Comparison of ENCODE assay signal across 8 cellular contexts in genomic region chr1:204989266-204990058, GRCh38. TPM values are rescaled to one million over a fixed set of nuclear protein-coding genes. Genes with fewer than 3 reads are reported as not detected.
DNase-seq lines count a peak whose midpoint lies in the region; ATAC-seq and TF ChIP-seq lines count a peak whose summit lies in the region.

No MANE protein-coding gene starts in this region.

- H3K4me3 ChIP-seq in fibroblast of the aortic adventitia (ENCODE audit: low read depth, low read length) (no peak overlapping the region), testis (no peak overlapping the region)

- H3K9me3 ChIP-seq in testis: no peaks in the 10 kb centered on the region

- H3K4me1 ChIP-seq in testis: no peaks in the 10 kb centered on the region

- no peaks in the 10 kb centered on the region for H3K27me3 ChIP-seq in testis

- H3K36me3 Mint-ChIP-seq in activated T-helper 1 cell treated with anti-CD3 and anti-CD28 coated beads, Interleukin-12 subunit alpha, Interleukin-12 subunit beta, Interleukin-2, Interleukin-4 antibody, amounts not matched to agents 30 ng/mL and 10 ng/mL and 1 ng/mL, durations not matched to agents 14 hours and 24 hours and 36 hours (ENCODE audit: low read depth): no peaks in the 10 kb centered on the region
- no peaks in the 10 kb centered on the region for H3K36me3 Mint-ChIP-seq in neural crest cell (ENCODE audit: low read depth)

- no peak for ATAC-seq in GM19395 (IDR thresholded peaks at IDR 0.05; ENCODE audit: unreplicated experiment)

- peaks cover 11% of the 10 kb centered on the region for H3K4me1 Mint-ChIP-seq in activated T-helper 1 cell treated with anti-CD3 and anti-CD28 coated beads, Interleukin-12 subunit alpha, Interleukin-12 subunit beta, Interleukin-2, Interleukin-4 antibody, amounts not matched to agents 30 ng/mL and 10 ng/mL and 1 ng/mL, durations not matched to agents 14 hours and 24 hours and 36 hours (ENCODE audit: low read depth)
- peaks cover 71% of the 10 kb centered on the region for H3K4me1 Mint-ChIP-seq in neural crest cell

- DNase-seq in DMS79 treated with DMSO at 0.1 percent for 48 hours (lab: John Stamatoyannopoulos, UW) (peak; percentile 62), LHCN-M2 (ENCODE audit: low read depth) (peak; percentile 45), fibroblast of the aortic adventitia (ENCODE audit: low read depth) (peak; percentile 76), neural crest cell (ENCODE audit: low read depth, low spot score) (peak; percentile 82), testis (peak; percentile 76)
- peak; percentile 44 for DNase-seq in activated T-helper 1 cell treated with anti-CD3 and anti-CD28 coated beads, Interleukin-12 subunit alpha, Interleukin-12 subunit beta, Interleukin-2, Interleukin-4 antibody, amounts not matched to agents 30 ng/mL and 10 ng/mL and 1 ng/mL, durations not matched to agents 14 hours and 24 hours and 36 hours (ENCODE audit: low spot score)

- 58 to 70% methylated on average over 16 of the region's 16 CpGs for WGBS in testis, 2 donors

- H3K4me3 Mint-ChIP-seq in activated T-helper 1 cell treated with anti-CD3 and anti-CD28 coated beads, Interleukin-12 subunit alpha, Interleukin-12 subunit beta, Interleukin-2, Interleukin-4 antibody, amounts not matched to agents 30 ng/mL and 10 ng/mL and 1 ng/mL, durations not matched to agents 14 hours and 24 hours and 36 hours: no peak overlapping the region
- peak overlapping the region; percentile 44 for H3K4me3 Mint-ChIP-seq in neural crest cell

- intact Hi-C loops in activated T-helper 1 cell treated with anti-CD3 and anti-CD28 coated beads, Interleukin-12 subunit alpha, Interleukin-12 subunit beta, Interleukin-2, Interleukin-4 antibody, amounts not matched to agents 30 ng/mL and 10 ng/mL and 1 ng/mL, durations not matched to agents 14 hours and 24 hours and 36 hours (cut with micrococcal nuclease): loop anchor here (1.0 kb wide), 3 partner anchors 72 to 267 kb away; no protein-coding TSS in a partner anchor
- intact Hi-C loops in testis (cut with DNase I; ENCODE audit: low total_unique reads): loop anchor here (5.0 to 10.0 kb wide), 2 partner anchors 68 to 265 kb away; no protein-coding TSS in a partner anchor

- H3K27ac ChIP-seq in testis: no peak overlapping the region

- H3K9me3 Mint-ChIP-seq in activated T-helper 1 cell treated with anti-CD3 and anti-CD28 coated beads, Interleukin-12 subunit alpha, Interleukin-12 subunit beta, Interleukin-2, Interleukin-4 antibody, amounts not matched to agents 30 ng/mL and 10 ng/mL and 1 ng/mL, durations not matched to agents 14 hours and 24 hours and 36 hours: no peaks in the 10 kb centered on the region
- no peaks in the 10 kb centered on the region for H3K9me3 Mint-ChIP-seq in neural crest cell

- TF ChIP-seq POLR2A in testis (IDR thresholded peaks at IDR 0.05): no peak

- no peaks in the 10 kb centered on the region for H3K36me3 ChIP-seq in testis (ENCODE audit: low read depth, missing control alignments)

- TF ChIP-seq CTCF in fibroblast of the aortic adventitia (IDR thresholded peaks at IDR 0.05; ENCODE audit: insufficient read depth, low read length) (peak; percentile 99), neural crest cell (conservative IDR thresholded peaks at IDR 0.05) (peak; percentile 98), testis (IDR thresholded peaks at IDR 0.05) (peak; percentile 85 to 90 (median 89))

- H3K27me3 Mint-ChIP-seq in activated T-helper 1 cell treated with anti-CD3 and anti-CD28 coated beads, Interleukin-12 subunit alpha, Interleukin-12 subunit beta, Interleukin-2, Interleukin-4 antibody, amounts not matched to agents 30 ng/mL and 10 ng/mL and 1 ng/mL, durations not matched to agents 14 hours and 24 hours and 36 hours (ENCODE audit: insufficient read depth): peaks cover 2% of the 10 kb centered on the region
- H3K27me3 Mint-ChIP-seq in neural crest cell (ENCODE audit: low read depth): peaks cover 6% of the 10 kb centered on the region

- H3K27ac Mint-ChIP-seq in activated T-helper 1 cell treated with anti-CD3 and anti-CD28 coated beads, Interleukin-12 subunit alpha, Interleukin-12 subunit beta, Interleukin-2, Interleukin-4 antibody, amounts not matched to agents 30 ng/mL and 10 ng/mL and 1 ng/mL, durations not matched to agents 14 hours and 24 hours and 36 hours: no peak overlapping the region
- H3K27ac Mint-ChIP-seq in neural crest cell (ENCODE audit: unreplicated experiment): peak overlapping the region; percentile 19

TF ChIP-seq in PFSK-1, 5 proteins besides CTCF, POLR2A, EP300 and RAD21:
- no peak for TF ChIP-seq SIN3A (IDR thresholded peaks at IDR 0.05; ENCODE audit: borderline replicate concordance, insufficient read depth, low read length)
- TF ChIP-seq FOXP2 (optimal IDR thresholded peaks at IDR 0.05; ENCODE audit: borderline replicate concordance, extremely low read depth, extremely low read length, insufficient read depth): peak; percentile 37
- no peak for TF ChIP-seq REST (IDR thresholded peaks at IDR 0.05; ENCODE audit: insufficient read depth in 1 of 2, low read depth in 2 of 2, low read length in 2 of 2)
- no peak for TF ChIP-seq TAF1 (IDR thresholded peaks at IDR 0.05; ENCODE audit: borderline replicate concordance, insufficient read depth, low read length)
- TF ChIP-seq POLR2AphosphoS5 (IDR thresholded peaks at IDR 0.05; ENCODE audit: low read depth, low read length): no peak

RNA-seq across cellular contexts. Expression of gene CNTN2, which starts 53.5 kb away (rescaled TPM):
- total RNA-seq in LHCN-M2 (2014; rRNA removed) (not detected in 2 replicates), fibroblast of the aortic adventitia (ENCODE audit: low replicate concordance) (not detected in 2 replicates), neural crest cell (24.9 and 26.3 TPM in 2 replicates), testis (10 to 100 TPM; 16.4 to 17.2 TPM)
- polyA plus RNA-seq in LHCN-M2 (2012): 0.02 TPM
- polyA plus RNA-seq in PFSK-1 (2012; ENCODE audit: insufficient read length, low read depth): 0.15 TPM
- total RNA-seq in activated T-helper 1 cell treated with anti-CD3 and anti-CD28 coated beads, Interleukin-12 subunit alpha, Interleukin-12 subunit beta, Interleukin-2, Interleukin-4 antibody, amounts not matched to agents 30 ng/mL and 10 ng/mL and 1 ng/mL, durations not matched to agents 14 hours and 24 hours and 36 hours: not detected in 2 replicates
- 31.9 TPM for polyA plus RNA-seq in testis (ENCODE audit: insufficient read depth, low read depth, low replicate concordance)

Comparison
In these comparisons a context has a peak if more than half of its experiments do, and no peak if none do; other contexts are left out.
1. RNA of gene CNTN2, which starts 53.5 kb away (total RNA-seq): 24.9 to 26.3 TPM in neural crest cell and 16.4 to 17.2 TPM in testis; not detected in activated T-helper 1 cell treated with anti-CD3 and anti-CD28 coated beads, Interleukin-12 subunit alpha, Interleukin-12 subunit beta, Interleukin-2, Interleukin-4 antibody, amounts not matched to agents 30 ng/mL and 10 ng/mL and 1 ng/mL, durations not matched to agents 14 hours and 24 hours and 36 hours, not detected in LHCN-M2 and not detected in fibroblast of the aortic adventitia; every median in the first group is over 10 times any median in the second.
2. Peak in every context shown above with its lines, with median percentiles within 50 percentile points of each other: DNase-seq and CTCF ChIP-seq.